ENCODE assay signal across 21 cellular contexts in genomic region chr2:6932833-6933232, GRCh38.
"Had no signal": no experiment of that assay in that cellular context is flagged by ENCODE, and none has a peak within 500 bp of the region (broad histone marks: within the 10 kb centered on the region; RNA-seq: fewer than 3 reads in every experiment).

No MANE protein-coding gene starts in this region.

- H3K9me3 ChIP-seq: adrenal gland, lower lobe of right lung, neutrophil, right atrium auricular region, suprapubic skin had no signal

- H3K27me3 Mint-ChIP-seq: activated B cell treated with CpG ODN at 0.5 μM for 24 hours, naive B cell, type B pancreatic cell had no signal

- H3K4me3 ChIP-seq: adrenal gland, coronary artery, lower lobe of right lung, right atrium auricular region, suprapubic skin had no signal

- H3K4me3 Mint-ChIP-seq: activated B cell treated with CpG ODN at 0.5 μM for 24 hours, naive B cell, type B pancreatic cell had no signal

- H3K27ac ChIP-seq: adrenal gland, coronary artery, lower lobe of right lung, neutrophil, parathyroid adenoma, right atrium auricular region, suprapubic skin had no signal

- H3K9me3 Mint-ChIP-seq: type B pancreatic cell had no signal

- H3K4me1 ChIP-seq: suprapubic skin had no signal

- ATAC-seq: left cardiac atrium, lower lobe of right lung had no signal

- H3K27ac Mint-ChIP-seq: activated B cell treated with CpG ODN at 0.5 μM for 24 hours, type B pancreatic cell had no signal

- H3K36me3 ChIP-seq: adrenal gland, lower lobe of right lung, neutrophil, right atrium auricular region, suprapubic skin had no signal

- DNase-seq: activated B cell treated with CpG ODN at 0.5 μM for 24 hours; activated CD4-positive, alpha-beta T cell treated with anti-CD3 and anti-CD28 coated beads, Interleukin-2, amount 50 U/mL, for 1 hour; activated naive CD4-positive, alpha-beta T cell; adrenal gland; central memory CD4-positive, alpha-beta T cell; effector CD4-positive, alpha-beta T cell; foreskin fibroblast; left cardiac atrium; lower lobe of right lung; naive B cell; SHP77 treated with DMSO at 0.1 percent for 48 hours; small intestine; stimulated activated CD4-positive, alpha-beta T cell treated with anti-CD3 and anti-CD28 coated beads, Interleukin-4, amount 100 ng/mL, for 24 hours; stimulated activated naive CD4-positive, alpha-beta T cell; T-helper 2 cell had no signal

- H3K27me3 ChIP-seq: adrenal gland, neutrophil, right atrium auricular region, suprapubic skin had no signal
